Comparison of ENCODE assay signal across 8 cellular contexts in the genomic region with DNA sequence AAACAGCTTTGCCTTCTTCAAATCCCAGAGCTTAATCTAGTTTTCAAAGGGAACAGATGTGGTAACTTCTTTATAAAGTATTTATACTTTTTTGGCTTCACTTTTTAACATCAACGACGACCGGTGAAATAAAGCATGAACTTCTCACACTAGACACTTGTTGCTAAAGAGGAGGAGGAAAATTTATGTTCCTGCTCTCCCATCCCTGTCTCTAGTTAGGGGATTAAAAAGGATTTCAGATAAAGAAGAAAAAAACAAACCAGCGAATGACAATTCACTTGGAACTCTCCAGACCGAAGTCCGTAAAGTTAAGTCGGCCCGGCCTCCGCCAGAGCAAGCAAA. TPM values are rescaled to one million over a fixed set of nuclear protein-coding genes. Genes with fewer than 3 reads are reported as not detected.
A peak's percentile ranks its signal among the peaks of the same experiment; 100 is the strongest.
DNase-seq lines count a peak whose midpoint lies in the region; ATAC-seq and TF ChIP-seq lines count a peak whose summit lies in the region.

No MANE protein-coding gene starts in this region.

- TF ChIP-seq CTCF in GM12865 (IDR thresholded peaks at IDR 0.05; ENCODE audit: insufficient read depth, low read depth, low read length, missing control alignments) = no peak
- TF ChIP-seq CTCF in VCaP (conservative IDR thresholded peaks at IDR 0.05) = no peak
- no peak for TF ChIP-seq CTCF in foreskin keratinocyte (conservative IDR thresholded peaks at IDR 0.05)
- no peak for TF ChIP-seq CTCF in retinal pigment epithelial cell (conservative IDR thresholded peaks at IDR 0.05; ENCODE audit: low read depth, low read length)
- TF ChIP-seq CTCF in GM10266 (IDR thresholded peaks at IDR 0.05; ENCODE audit: control insufficient read depth, insufficient read depth, low read depth, missing control alignments) = no peak

- DNase-seq in GM12865 (ENCODE audit: low read depth) = no peak
- DNase-seq in foreskin keratinocyte = no peak
- peak; percentile 36 for DNase-seq in retinal pigment epithelial cell (ENCODE audit: low read depth)
- DNase-seq in GM10266 (ENCODE audit: extremely low spot score) = no peak
- no peak for DNase-seq in NCI-H345 treated with DMSO at 0.1 percent for 48 hours (lab: John Stamatoyannopoulos, UW; ENCODE audit: unreplicated experiment)
- DNase-seq in H4 (ENCODE audit: low spot score) = no peak
- no peak for DNase-seq in NCI-H1105 treated with DMSO at 0.1 percent for 48 hours (lab: John Stamatoyannopoulos, UW)

- no peaks in the 10 kb centered on the region for H3K27me3 ChIP-seq in foreskin keratinocyte

- peaks cover 24% of the 10 kb centered on the region for H3K4me1 ChIP-seq in foreskin keratinocyte

- ATAC-seq in foreskin keratinocyte = no peak

- H3K4me3 ChIP-seq in GM12865 (ENCODE audit: low read depth, low read length) (peak overlapping the region; percentile 96), retinal pigment epithelial cell (ENCODE audit: low read length) (peak overlapping the region; percentile 78)

- H3K27ac ChIP-seq in VCaP (peak overlapping the region; percentile 75), foreskin keratinocyte (peak overlapping the region; percentile 39)

RNA-seq across cellular contexts. Expression of a gene that starts 0.7 kb away (rescaled TPM):
- total RNA-seq in foreskin keratinocyte = 24.8 and 40.2 TPM in 2 replicates
- 3.9 and 7.8 TPM in 2 replicates for polyA plus RNA-seq in foreskin keratinocyte
- 31.5 and 35.6 TPM in 2 replicates for total RNA-seq in H4 (2014; rRNA removed; shearing (Covaris generic))
